In genomic region chr10:128128582-128128981, GRCh38 we compare ENCODE assay signal across 33 cellular contexts.
"Had no signal": no experiment of that assay in that cellular context is flagged by ENCODE, and none has a peak within 500 bp of the region (broad histone marks: within the 10 kb centered on the region; RNA-seq: fewer than 3 reads in every experiment).

No MANE protein-coding gene starts in this region.

- H3K27me3 ChIP-seq: MG63, SJCRH30 had no signal

- ATAC-seq: Panc1, Right ventricle myocardium inferior, SK-N-SH treated with all-trans-retinoic acid at 6 μM for 48 hours had no signal

- H3K4me1 ChIP-seq: SJCRH30 had no signal

- H3K27ac ChIP-seq: KMS-11, PC-9, RWPE1, SJCRH30, SK-N-MC had no signal

- DNase-seq: Karpas-422, MG63, NCI-H1048, NCI-H1092 treated with DMSO at 0.1 percent for 48 hours, NCI-H1105 treated with DMSO at 0.1 percent for 48 hours, NCI-H1417, NCI-H1436, NCI-H146, NCI-H1694, NCI-H187, NCI-H1930, NCI-H2029 treated with DMSO at 0.1 percent for 48 hours, NCI-H2081 treated with DMSO at 0.1 percent for 48 hours, NCI-H2107, NCI-H2171, NCI-H226, NCI-H446 treated with DMSO at 0.1 percent for 48 hours, NCI-H510A, NCI-H524, NCI-H526, NCI-H69, NCI-H748 treated with DMSO at 0.1 percent for 48 hours, NCI-H82, PC-9, SHP77, SIG-M5, SJCRH30 had no signal

- H3K9ac ChIP-seq: KMS-11 had no signal

- H3K4me3 ChIP-seq: MG63, PC-9, SJCRH30, SK-N-MC had no signal

- H3K4me2 ChIP-seq: KMS-11, PC-9 had no signal

- H2AFZ ChIP-seq: PC-9 had no signal

- H3K9me3 ChIP-seq: MG63, SJCRH30 had no signal
